Comparison of ENCODE assay signal across 9 cellular contexts in the genomic region with DNA sequence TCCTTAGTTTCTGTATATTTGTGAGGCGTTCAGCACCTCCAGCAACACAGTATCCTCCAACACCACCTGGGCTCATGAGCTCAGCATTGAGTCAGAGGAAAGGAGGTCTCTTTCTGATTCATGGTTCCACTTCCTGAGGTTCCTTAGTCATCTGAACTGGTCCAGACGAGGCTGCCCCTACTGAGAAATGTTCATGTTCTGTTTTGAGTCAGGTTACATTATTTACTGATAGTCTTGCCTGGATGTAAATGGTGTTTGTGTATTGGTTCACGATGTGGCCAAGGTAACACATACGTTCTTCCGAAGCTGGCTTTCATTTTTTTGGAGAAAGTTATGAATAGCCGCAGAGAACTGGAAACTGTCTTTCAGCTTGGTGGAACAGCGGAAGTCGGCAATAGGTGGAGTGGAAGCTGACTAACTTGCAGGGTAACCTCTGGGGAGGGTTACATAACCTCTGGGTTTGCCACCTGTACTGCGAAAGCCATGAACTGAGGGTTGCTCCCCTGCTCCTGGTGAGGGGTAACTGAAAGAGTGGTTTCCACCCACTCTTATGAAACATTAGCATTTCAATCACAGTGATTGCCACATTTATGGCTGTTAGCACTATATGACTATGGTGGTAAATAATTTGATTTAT. TPM values are rescaled to one million over a fixed set of nuclear protein-coding genes. Genes with fewer than 3 reads are reported as not detected.
A peak's percentile ranks its signal among the peaks of the same experiment; 100 is the strongest.
DNase-seq lines count a peak whose midpoint lies in the region; ATAC-seq and TF ChIP-seq lines count a peak whose summit lies in the region.
"Had no signal": no experiment of that assay in that cellular context is flagged by ENCODE, and none has a peak within 500 bp of the region (broad histone marks: within the 10 kb centered on the region; RNA-seq: fewer than 3 reads in every experiment).

No MANE protein-coding gene starts in this region.

- intact Hi-C loops in mucosa of descending colon (cut with DNase I, micrococcal nuclease) = loop anchor here in 1 of 2 donors (5.0 kb wide), 1 partner anchor 85 kb away; no protein-coding TSS in a partner anchor

- H3K27ac ChIP-seq in SJCRH30 = no peak overlapping the region

- H3K27ac Mint-ChIP-seq in activated T-cell treated with anti-CD3 and anti-CD28 coated beads, Interleukin-2, amount 50 U/mL, for 72 hours = peak overlapping the region; percentile 94

- peaks cover 62% of the 10 kb centered on the region for H3K27me3 Mint-ChIP-seq in activated T-cell treated with anti-CD3 and anti-CD28 coated beads, Interleukin-2, amount 50 U/mL, for 72 hours (ENCODE audit: low read depth)

- no peaks in the 10 kb centered on the region for H3K9me3 Mint-ChIP-seq in activated T-cell treated with anti-CD3 and anti-CD28 coated beads, Interleukin-2, amount 50 U/mL, for 72 hours

- H3K9me3 ChIP-seq in mucosa of descending colon = no peaks in the 10 kb centered on the region
- no peaks in the 10 kb centered on the region for H3K9me3 ChIP-seq in SJCRH30 (replicated peaks)

- no peaks in the 10 kb centered on the region for H3K27me3 ChIP-seq in SJCRH30

- in situ Hi-C loops in GM13976 (cut with MboI; ENCODE audit: low sequenced_read_pairs, unreplicated experiment) = no loop called here

- H3K4me3 ChIP-seq in mucosa of descending colon (no peak overlapping the region), SJCRH30 (no peak overlapping the region)

- peak overlapping the region; percentile 45 to 73 for H3K4me3 Mint-ChIP-seq in activated T-cell treated with anti-CD3 and anti-CD28 coated beads, Interleukin-2, amount 50 U/mL, for 72 hours

- H3K4me1 ChIP-seq in mucosa of descending colon (ENCODE audit: low read depth) (peaks cover 16% of the 10 kb centered on the region), SJCRH30 (peaks cover 9% of the 10 kb centered on the region)

- TF ChIP-seq CTCF in GM13976 (IDR thresholded peaks at IDR 0.05; ENCODE audit: borderline replicate concordance, control extremely low read depth, extremely low read depth, insufficient read depth, missing control alignments) (no peak), mucosa of descending colon (IDR thresholded peaks at IDR 0.05) (no peak)

- H3K4me1 Mint-ChIP-seq in activated T-cell treated with anti-CD3 and anti-CD28 coated beads, Interleukin-2, amount 50 U/mL, for 72 hours (ENCODE audit: low read depth) = peaks cover 47% of the 10 kb centered on the region

- DNase-seq in GM13976 (ENCODE audit: low spot score) = peak; percentile 51
- DNase-seq in NOMO-1 (lab: John Stamatoyannopoulos, UW; ENCODE audit: unreplicated experiment in 2 of 2) = peak; percentile 60 to 85
- peak; percentile 74 to 83 for DNase-seq in activated T-cell treated with anti-CD3 and anti-CD28 coated beads, Interleukin-2, amount 50 U/mL, for 72 hours
- DNase-seq in mucosa of descending colon = no peak
- no peak for DNase-seq in NCI-H2227 (lab: John Stamatoyannopoulos, UW; ENCODE audit: unreplicated experiment)
- DNase-seq in SJCRH30 = no peak
- DNase-seq in NCI-H2029 treated with DMSO at 0.1 percent for 48 hours (lab: John Stamatoyannopoulos, UW) = no peak

- no peaks in the 10 kb centered on the region for H3K36me3 Mint-ChIP-seq in activated T-cell treated with anti-CD3 and anti-CD28 coated beads, Interleukin-2, amount 50 U/mL, for 72 hours (ENCODE audit: insufficient read depth in 2 of 2)

- peak; percentile 88 for ATAC-seq in HG02610 (IDR thresholded peaks at IDR 0.05; ENCODE audit: unreplicated experiment)
- peak; percentile 91 to 94 for ATAC-seq in activated T-cell treated with anti-CD3 and anti-CD28 coated beads, Interleukin-2, amount 50 U/mL, for 72 hours (replicated peaks in 1 of 2)
- peak; percentile 33 for ATAC-seq in mucosa of descending colon

- H3K36me3 ChIP-seq in mucosa of descending colon (ENCODE audit: low read depth) = no peaks in the 10 kb centered on the region
- no peaks in the 10 kb centered on the region for H3K36me3 ChIP-seq in SJCRH30

RNA-seq across cellular contexts. Expression of a gene that starts 42.2 kb away (rescaled TPM):
- not detected for total RNA-seq in activated T-cell treated with anti-CD3 and anti-CD28 coated beads, Interleukin-2, amount 50 U/mL, for 72 hours
- total RNA-seq in mucosa of descending colon = not detected
- not detected in 2 replicates for total RNA-seq in SJCRH30 (2014; rRNA removed; shearing (Covaris generic))
- total RNA-seq: NCI-H460 had no signal

RNA-seq across cellular contexts. Expression of a gene that starts 42.2 kb away (rescaled TPM):
- 10 to 100 TPM in 1 of 2 donors, 1 to 10 TPM in 1; 9.8 to 10.7 TPM for total RNA-seq in activated T-cell treated with anti-CD3 and anti-CD28 coated beads, Interleukin-2, amount 50 U/mL, for 72 hours
- 10 to 100 TPM; 14.4 to 48.6 (median 24.0) TPM for total RNA-seq in mucosa of descending colon
- 24.3 and 25.9 TPM in 2 replicates for total RNA-seq in SJCRH30 (2014; rRNA removed; shearing (Covaris generic))

Comparison
In these comparisons a context has a peak if more than half of its experiments do, and no peak if none do; other contexts are left out.
1. DNase-seq: peak in GM13976 (single experiment), NOMO-1 (2 of 2) and activated T-cell treated with anti-CD3 and anti-CD28 coated beads, Interleukin-2, amount 50 U/mL, for 72 hours (2 of 2); none in mucosa of descending colon (0 of 3), NCI-H2227 (single experiment), SJCRH30 (0 of 2) and NCI-H2029 treated with DMSO at 0.1 percent for 48 hours (single experiment).
2. ATAC-seq: peak in every context shown above with its lines; median percentile 92 in activated T-cell treated with anti-CD3 and anti-CD28 coated beads, Interleukin-2, amount 50 U/mL, for 72 hours; 88 in HG02610; 33 in mucosa of descending colon.